9 cellular contexts compared by ENCODE assay signal in the genomic region with DNA sequence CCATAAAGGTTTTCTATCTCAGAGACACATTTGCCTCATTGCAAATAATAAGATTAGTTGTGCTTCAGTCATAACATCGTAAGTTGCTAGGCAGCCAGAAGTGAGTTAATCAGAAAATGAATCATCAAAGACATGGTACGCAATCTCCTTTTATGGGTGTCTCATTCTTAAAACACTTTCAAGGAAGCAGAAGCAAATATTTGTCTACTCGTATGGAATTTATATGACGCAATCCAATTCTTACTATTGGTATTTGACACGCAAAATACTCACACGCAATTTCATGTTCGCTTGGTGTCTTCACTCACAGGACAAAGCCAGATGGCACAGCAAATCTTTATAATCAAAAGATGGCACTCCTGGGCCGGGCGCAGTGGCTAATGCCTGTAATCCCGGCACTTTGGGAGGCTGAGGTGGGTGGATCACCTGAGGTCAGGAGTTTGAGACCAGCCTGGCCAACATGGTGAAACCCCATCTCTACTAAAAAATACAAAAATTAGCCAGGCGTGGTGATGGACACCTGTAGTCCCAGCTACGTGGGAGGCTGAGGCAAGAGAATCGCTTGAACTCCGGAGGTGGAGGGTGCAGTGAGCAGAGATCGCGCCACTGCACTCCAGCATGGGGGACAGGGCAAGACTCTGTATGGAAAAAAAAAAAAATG. TPM values are rescaled to one million over a fixed set of nuclear protein-coding genes. Genes with fewer than 3 reads are reported as not detected.
A peak's percentile ranks its signal among the peaks of the same experiment; 100 is the strongest.
DNase-seq lines count a peak whose midpoint lies in the region; ATAC-seq and TF ChIP-seq lines count a peak whose summit lies in the region.
"Had no signal": no experiment of that assay in that cellular context is flagged by ENCODE, and none has a peak within 500 bp of the region (broad histone marks: within the 10 kb centered on the region; RNA-seq: fewer than 3 reads in every experiment).

No MANE protein-coding gene starts in this region.

- H3K27me3 ChIP-seq in esophagus squamous epithelium (no peaks in the 10 kb centered on the region), tibial nerve (no peaks in the 10 kb centered on the region)

- H3K27me3 Mint-ChIP-seq in natural killer cell treated with Interleukin-12 subunit alpha and Interleukin-12 subunit beta and Interleukin-15 and Interleukin-18, amount 100 ng/mL, for 72 hours, result no peaks in the 10 kb centered on the region
- H3K27me3 Mint-ChIP-seq in natural killer cell (ENCODE audit: low read depth in 2 of 2), result no peaks in the 10 kb centered on the region
- H3K27me3 Mint-ChIP-seq in type B pancreatic cell, result no peaks in the 10 kb centered on the region

- H3K4me3 Mint-ChIP-seq in natural killer cell treated with Interleukin-12 subunit alpha and Interleukin-12 subunit beta and Interleukin-15 and Interleukin-18, amount 100 ng/mL, for 72 hours, result no peak overlapping the region
- H3K4me3 Mint-ChIP-seq in natural killer cell (no peak overlapping the region), type B pancreatic cell (no peak overlapping the region)

- H3K27ac ChIP-seq in esophagus squamous epithelium (peak overlapping the region in 3 of 4 donors; percentile 10 to 61 (median 46)), tibial nerve (no peak overlapping the region)

- 50 to 64% methylated on average over 16 of the region's 16 CpGs for WGBS in esophagus squamous epithelium, 2 donors
- 92% methylated on average over 16 of the region's 16 CpGs for WGBS in tibial nerve, 2 donors

- no peaks in the 10 kb centered on the region for H3K36me3 Mint-ChIP-seq in natural killer cell treated with Interleukin-12 subunit alpha and Interleukin-12 subunit beta and Interleukin-15 and Interleukin-18, amount 100 ng/mL, for 72 hours
- H3K36me3 Mint-ChIP-seq in natural killer cell, result no peaks in the 10 kb centered on the region
- no peaks in the 10 kb centered on the region for H3K36me3 Mint-ChIP-seq in type B pancreatic cell

- TF ChIP-seq CTCF in natural killer cell (IDR thresholded peaks at IDR 0.05) (no peak), esophagus squamous epithelium (IDR thresholded peaks at IDR 0.05) (no peak), type B pancreatic cell (conservative IDR thresholded peaks at IDR 0.05) (no peak), tibial nerve (IDR thresholded peaks at IDR 0.05) (no peak)

- peak in 1 of 2 donors; percentile 72 for ATAC-seq in natural killer cell treated with Interleukin-12 subunit alpha and Interleukin-12 subunit beta and Interleukin-15 and Interleukin-18, amount 100 ng/mL, for 72 hours
- ATAC-seq in natural killer cell (no peak), GM19328 (IDR thresholded peaks at IDR 0.05; ENCODE audit: unreplicated experiment) (no peak), HG03159 (IDR thresholded peaks at IDR 0.05; ENCODE audit: unreplicated experiment) (no peak)

- intact Hi-C loops in natural killer cell (cut with micrococcal nuclease), result no loop called here
- intact Hi-C loops in esophagus squamous epithelium (cut with DNase I), result no loop called here

- no peak overlapping the region for H3K4me3 ChIP-seq in esophagus squamous epithelium
- no peak overlapping the region for H3K4me3 ChIP-seq in tibial nerve

- DNase-seq in natural killer cell treated with Interleukin-12 subunit alpha and Interleukin-12 subunit beta and Interleukin-15 and Interleukin-18, amount 100 ng/mL, for 72 hours (ENCODE audit: low spot score), result no peak
- no peak for DNase-seq in natural killer cell
- peak; percentile 79 for DNase-seq in SIG-M5 (lab: John Stamatoyannopoulos, UW)
- no peak for DNase-seq in esophagus squamous epithelium (lab: John Stamatoyannopoulos, UW)
- no peak for DNase-seq in type B pancreatic cell (ENCODE audit: extremely low spot score, unreplicated experiment)
- DNase-seq in tibial nerve (ENCODE audit: low spot score in 2 of 2), result no peak
- DNase-seq: GF-D8 had no signal

- peak overlapping the region; percentile 59 to 67 for H3K27ac Mint-ChIP-seq in natural killer cell treated with Interleukin-12 subunit alpha and Interleukin-12 subunit beta and Interleukin-15 and Interleukin-18, amount 100 ng/mL, for 72 hours
- H3K27ac Mint-ChIP-seq in natural killer cell (no peak overlapping the region), type B pancreatic cell (peak overlapping the region; percentile 45)

- no peaks in the 10 kb centered on the region for H3K9me3 Mint-ChIP-seq in natural killer cell treated with Interleukin-12 subunit alpha and Interleukin-12 subunit beta and Interleukin-15 and Interleukin-18, amount 100 ng/mL, for 72 hours
- H3K9me3 Mint-ChIP-seq in natural killer cell, result no peaks in the 10 kb centered on the region
- H3K9me3 Mint-ChIP-seq in type B pancreatic cell, result no peaks in the 10 kb centered on the region

- H3K4me1 ChIP-seq in esophagus squamous epithelium, result peaks cover 0 to 21% (median 0%) of the 10 kb centered on the region in 3 donors
- no peaks in the 10 kb centered on the region for H3K4me1 ChIP-seq in tibial nerve

- H3K36me3 ChIP-seq in esophagus squamous epithelium, result no peaks in the 10 kb centered on the region
- peaks cover 0 to 5% (median 0%) of the 10 kb centered on the region in 3 donors for H3K36me3 ChIP-seq in tibial nerve

- peaks cover 13 to 17% of the 10 kb centered on the region in 2 donors for H3K4me1 Mint-ChIP-seq in natural killer cell treated with Interleukin-12 subunit alpha and Interleukin-12 subunit beta and Interleukin-15 and Interleukin-18, amount 100 ng/mL, for 72 hours (ENCODE audit: low read depth in 2 of 2)
- H3K4me1 Mint-ChIP-seq in natural killer cell, result peaks cover 11 to 14% of the 10 kb centered on the region in 2 donors
- peaks cover 8% of the 10 kb centered on the region for H3K4me1 Mint-ChIP-seq in type B pancreatic cell (ENCODE audit: unreplicated experiment)

- no peak for TF ChIP-seq EP300 in tibial nerve (IDR thresholded peaks at IDR 0.05)

- TF ChIP-seq POLR2A in esophagus squamous epithelium (IDR thresholded peaks at IDR 0.05) (no peak), tibial nerve (IDR thresholded peaks at IDR 0.05) (no peak)

- H3K9me3 ChIP-seq in esophagus squamous epithelium (no peaks in the 10 kb centered on the region), tibial nerve (no peaks in the 10 kb centered on the region)

RNA-seq across cellular contexts. Expression of a gene that starts 56.4 kb away (rescaled TPM):
- total RNA-seq in natural killer cell treated with Interleukin-12 subunit alpha and Interleukin-12 subunit beta and Interleukin-15 and Interleukin-18, amount 100 ng/mL, for 72 hours, result 10 to 100 TPM; 16.1 to 30.7 TPM
- total RNA-seq in natural killer cell (10 to 100 TPM; 28.4 to 36.0 (median 33.0) TPM), esophagus squamous epithelium (10 to 100 TPM in 3 of 4 donors, 1 to 10 TPM in 1; 6.3 to 19.5 (median 13.5) TPM), type B pancreatic cell (ENCODE audit: low replicate concordance) (10.6 and 14.8 TPM in 2 replicates), tibial nerve (10 to 100 TPM; 14.4 to 19.0 (median 17.4) TPM)

Comparison
In these comparisons a context has a peak if more than half of its experiments do, and no peak if none do; other contexts are left out.
1. H3K27ac Mint-ChIP-seq: peak in natural killer cell treated with Interleukin-12 subunit alpha and Interleukin-12 subunit beta and Interleukin-15 and Interleukin-18, amount 100 ng/mL, for 72 hours (2 of 2) and type B pancreatic cell (single experiment); none in natural killer cell (0 of 2).
2. H3K27ac ChIP-seq: peak in esophagus squamous epithelium (3 of 4); none in tibial nerve (0 of 4).